ENCODE assay signal across 8 cellular contexts in genomic region chr6:3378398-3378782, GRCh38.
DNase-seq lines count a peak whose midpoint lies in the region; ATAC-seq, FAIRE-seq and TF ChIP-seq lines count a peak whose summit lies in the region.
"Not testable (repeated sequence)": the region's sequence is repeated elsewhere in the genome, so short reads cannot be mapped to it uniquely, and the experiment has no call there.

No MANE protein-coding gene starts in this region.

- H3K4me1 Mint-ChIP-seq in CD4-positive, CD25-positive, alpha-beta regulatory T cell = peaks cover 0 to 30% (median 16%) of the 10 kb centered on the region in 4 donors
- peaks cover 13 to 37% (median 31%) of the 10 kb centered on the region in 3 donors for H3K4me1 Mint-ChIP-seq in T-cell
- H3K4me1 Mint-ChIP-seq in activated CD4-positive, alpha-beta memory T cell treated with anti-CD3 and anti-CD28 coated beads for 36 hours (ENCODE audit: low read depth) = peaks cover 19% of the 10 kb centered on the region
- H3K4me1 Mint-ChIP-seq in natural killer cell = not testable (repeated sequence)

- H3K4me2 ChIP-seq in GM12878 (ENCODE audit: control insufficient read depth, insufficient read depth) = not testable (repeated sequence)

- H3K4me1 ChIP-seq in CD4-positive, CD25-positive, alpha-beta regulatory T cell (ENCODE audit: control insufficient read depth, insufficient read depth, low read length, poor library complexity, severe bottlenecking) = not testable (repeated sequence)
- H3K4me1 ChIP-seq in GM12878 (ENCODE audit: control insufficient read depth, insufficient read depth, low read length) (peaks cover 26% of the 10 kb centered on the region), cardiac muscle cell (ENCODE audit: low read depth) (peaks cover 47% of the 10 kb centered on the region), suprapubic skin (peaks cover 37% of the 10 kb centered on the region)

- 61% methylated on average over 5 of the region's 6 CpGs for WGBS in GM12878 (ENCODE audit: insufficient coverage, insufficient replicate concordance, low lambda C conversion rate, missing lambda C conversion rate)
- WGBS in suprapubic skin = 79% methylated on average over 6 of the region's 6 CpGs

- H3K9ac ChIP-seq in GM12878 (ENCODE audit: control insufficient read depth, insufficient read depth, low read length) = not testable (repeated sequence)

- not testable (repeated sequence) for TF ChIP-seq CTCF in GM12878 (IDR thresholded peaks at IDR 0.05 in 2 of 3, conservative IDR thresholded peaks at IDR 0.05 in 1 of 3; ENCODE audit: control insufficient read depth in 2 of 3, extremely low read depth in 1 of 3, insufficient read depth in 1 of 3, low read depth in 3 of 3, low read length in 3 of 3); cardiac muscle cell (IDR thresholded peaks at IDR 0.05; ENCODE audit: low read depth, low read length); natural killer cell (IDR thresholded peaks at IDR 0.05); suprapubic skin (IDR thresholded peaks at IDR 0.05)

- H3K27ac Mint-ChIP-seq in CD4-positive, CD25-positive, alpha-beta regulatory T cell = peak overlapping the region in 1 of 3 donors; percentile 47
- not testable (repeated sequence) for H3K27ac Mint-ChIP-seq in T-cell, natural killer cell
- peak overlapping the region; percentile 25 for H3K27ac Mint-ChIP-seq in activated CD4-positive, alpha-beta memory T cell treated with anti-CD3 and anti-CD28 coated beads for 36 hours

- not testable (repeated sequence) for H3K27ac ChIP-seq in CD4-positive, CD25-positive, alpha-beta regulatory T cell (ENCODE audit: insufficient read depth, low read length, poor library complexity, severe bottlenecking); GM12878 (ENCODE audit: control insufficient read depth, insufficient read depth)
- peak overlapping the region; percentile 64 for H3K27ac ChIP-seq in cardiac muscle cell
- H3K27ac ChIP-seq in suprapubic skin = peak overlapping the region; percentile 55

- ATAC-seq in CD4-positive, CD25-positive, alpha-beta regulatory T cell (ENCODE audit: low read depth in 2 of 2) = not testable (repeated sequence)
- ATAC-seq in T-cell (replicated peaks in 1 of 4) (peak; percentile 72 to 94 (median 82)), GM12878 (peak; percentile 55), natural killer cell (peak in 2 of 3 donors; percentile 57 to 91)

- not testable (repeated sequence) for TF ChIP-seq EP300 in GM12878 (IDR thresholded peaks at IDR 0.05; ENCODE audit: borderline replicate concordance in 1 of 2, control insufficient read depth in 1 of 2, low read depth in 2 of 2, low read length in 2 of 2); suprapubic skin (IDR thresholded peaks at IDR 0.05)

- H3K4me3 ChIP-seq in CD4-positive, CD25-positive, alpha-beta regulatory T cell (ENCODE audit: low read depth, low read length); GM12878; cardiac muscle cell; suprapubic skin: not testable (repeated sequence)

- not testable (repeated sequence) for TF ChIP-seq POLR2A in GM12878 (IDR thresholded peaks at IDR 0.05; ENCODE audit: low read depth, low read length); suprapubic skin (IDR thresholded peaks at IDR 0.05)

- not testable (repeated sequence) for H4K20me1 ChIP-seq in GM12878 (ENCODE audit: control insufficient read depth, insufficient read depth)

- not testable (repeated sequence) for H3K36me3 Mint-ChIP-seq in CD4-positive, CD25-positive, alpha-beta regulatory T cell; T-cell; activated CD4-positive, alpha-beta memory T cell treated with anti-CD3 and anti-CD28 coated beads for 36 hours; natural killer cell

- H3K27me3 ChIP-seq in CD4-positive, CD25-positive, alpha-beta regulatory T cell (ENCODE audit: control insufficient read depth, insufficient read depth, low read length); GM12878 (replicated peaks in 1 of 2; ENCODE audit: control insufficient read depth in 2 of 2, insufficient read depth in 2 of 2, low read length in 1 of 2); cardiac muscle cell; suprapubic skin: not testable (repeated sequence)

- intact Hi-C loops in activated CD4-positive, alpha-beta memory T cell treated with anti-CD3 and anti-CD28 coated beads for 36 hours (cut with micrococcal nuclease); GM12878 (cut with micrococcal nuclease; ENCODE audit: unreplicated experiment); natural killer cell (cut with micrococcal nuclease): not testable (repeated sequence)

- CTCF ChIA-PET in T-cell (lab: Charles Lee) = interaction anchor here in 1 of 2 donors (0.7 kb wide), 1 partner anchor 832 kb away, joined by 6 read pairs; no protein-coding TSS in a partner anchor
- CTCF ChIA-PET in activated CD4-positive, alpha-beta memory T cell treated with anti-CD3 and anti-CD28 coated beads for 36 hours (lab: Charles Lee); GM12878 (lab: Yijun Ruan, JAX): not testable (repeated sequence)

- SMC1A ChIA-PET in GM12878 (lab: Charles Lee; ENCODE audit: uncharacterized antibody, unreplicated experiment) = interaction anchor here (1.0 to 6.5 kb wide), 2 partner anchors 10 to 19 kb away, joined by 3 to 103 read pairs; no protein-coding TSS in a partner anchor

- H3K79me2 ChIP-seq in GM12878 (ENCODE audit: control insufficient read depth, insufficient read depth, low read length) = not testable (repeated sequence)

- not testable (repeated sequence) for FAIRE-seq in GM12878 (lab: Jason Lieb, UNC)

- peak in 2 of 3 donors; percentile 11 to 13 for DNase-seq in CD4-positive, CD25-positive, alpha-beta regulatory T cell
- peak; percentile 29 for DNase-seq in KBM-7
- DNase-seq in T-cell; activated CD4-positive, alpha-beta memory T cell treated with anti-CD3 and anti-CD28 coated beads for 36 hours; GM12878 (ENCODE audit: low read depth, low spot score); cardiac muscle cell (ENCODE audit: low read depth in 1 of 2, low spot score in 1 of 2); natural killer cell; suprapubic skin (ENCODE audit: low spot score in 2 of 2): not testable (repeated sequence)

- H3K36me3 ChIP-seq in CD4-positive, CD25-positive, alpha-beta regulatory T cell (ENCODE audit: control insufficient read depth, insufficient read depth, low read length); GM12878 (ENCODE audit: control insufficient read depth in 2 of 2, insufficient read depth in 2 of 2, low read length in 1 of 2); cardiac muscle cell; suprapubic skin: not testable (repeated sequence)

- BruUV-seq in GM12878 (replicated peaks; lab: Mats Ljungman, UMichigan) = not testable (repeated sequence)

- not testable (repeated sequence) for H2AFZ ChIP-seq in GM12878 (ENCODE audit: control insufficient read depth, low read depth, low read length)

- TF ChIP-seq RAD21 in GM12878 (IDR thresholded peaks at IDR 0.05; ENCODE audit: insufficient read depth, low read depth, low read length) = not testable (repeated sequence)

- not testable (repeated sequence) for H3K27me3 Mint-ChIP-seq in CD4-positive, CD25-positive, alpha-beta regulatory T cell; T-cell; activated CD4-positive, alpha-beta memory T cell treated with anti-CD3 and anti-CD28 coated beads for 36 hours
- peaks cover 36 to 39% of the 10 kb centered on the region in 2 donors for H3K27me3 Mint-ChIP-seq in natural killer cell (ENCODE audit: low read depth in 2 of 2)

- H3K9me3 ChIP-seq in CD4-positive, CD25-positive, alpha-beta regulatory T cell (ENCODE audit: control insufficient read depth in 2 of 2, low read length in 2 of 2); GM12878 (replicated peaks; ENCODE audit: control insufficient read depth, insufficient read depth, low read length); cardiac muscle cell (ENCODE audit: low read depth); suprapubic skin: not testable (repeated sequence)

- POLR2A ChIA-PET in T-cell (lab: Charles Lee) (interaction anchor here in 1 of 2 donors (0.5 kb wide), 1 partner anchor 42 kb away, joined by 6 read pairs; no protein-coding TSS in a partner anchor), GM12878 (lab: Charles Lee) (interaction anchor here (0.9 kb wide), 1 partner anchor 42 kb away, joined by 9 read pairs; no protein-coding TSS in a partner anchor)
- POLR2A ChIA-PET in activated CD4-positive, alpha-beta memory T cell treated with anti-CD3 and anti-CD28 coated beads for 36 hours (lab: Charles Lee) = not testable (repeated sequence)

- in situ Hi-C loops in KBM-7 (cut with MboI; ENCODE audit: low pct_unique_long_range_greater_than_20kb, low sequenced_read_pairs); GM12878 (cut with MboI): not testable (repeated sequence)

- peak overlapping the region in 1 of 4 donors; percentile 21 for H3K4me3 Mint-ChIP-seq in CD4-positive, CD25-positive, alpha-beta regulatory T cell
- peak overlapping the region in 1 of 3 donors; percentile 33 for H3K4me3 Mint-ChIP-seq in T-cell
- not testable (repeated sequence) for H3K4me3 Mint-ChIP-seq in activated CD4-positive, alpha-beta memory T cell treated with anti-CD3 and anti-CD28 coated beads for 36 hours; natural killer cell

- H3K9me3 Mint-ChIP-seq in CD4-positive, CD25-positive, alpha-beta regulatory T cell; T-cell; activated CD4-positive, alpha-beta memory T cell treated with anti-CD3 and anti-CD28 coated beads for 36 hours; natural killer cell: not testable (repeated sequence)

- RAD21 ChIA-PET in GM12878 (lab: Charles Lee; ENCODE audit: unreplicated experiment) = interaction anchor here (0.7 kb wide), 1 partner anchor 40 kb away, joined by 3 read pairs; no protein-coding TSS in a partner anchor

TF ChIP-seq in GM12878, 131 proteins besides CTCF, POLR2A, EP300 and RAD21:
- TF ChIP-seq RUNX3 (IDR thresholded peaks at IDR 0.05; ENCODE audit: low read length) (peak; percentile 24; the same call in 1 of the 2 replicates), SPI1 (IDR thresholded peaks at IDR 0.05; ENCODE audit: borderline replicate concordance, insufficient read depth, low read depth, low read length) (peak; percentile 60; the same call in 1 of the 2 replicates)
